In genomic region chr14:104387000-104387384, GRCh38 we compare ENCODE assay signal across 14 cellular contexts.
DNase-seq lines count a peak whose midpoint lies in the region; ATAC-seq and TF ChIP-seq lines count a peak whose summit lies in the region.
"Had no signal": no experiment of that assay in that cellular context is flagged by ENCODE, and none has a peak within 500 bp of the region (broad histone marks: within the 10 kb centered on the region; RNA-seq: fewer than 3 reads in every experiment).

No MANE protein-coding gene starts in this region.

- no peaks in the 10 kb centered on the region for H3K27me3 ChIP-seq in Karpas-422 (ENCODE audit: low read length)
- H3K27me3 ChIP-seq in endodermal cell (ENCODE audit: control insufficient read depth, insufficient read depth, low read length, poor library complexity, severe bottlenecking): no peaks in the 10 kb centered on the region

- peak overlapping the region; percentile 67 for H3K4me2 ChIP-seq in Karpas-422 (ENCODE audit: low read depth, low read length, poor library complexity, severe bottlenecking)

- 92 to 98% methylated on average over 4 to 8 of the region's 8 CpGs for WGBS in endodermal cell (ENCODE audit: insufficient coverage in 1 of 2, insufficient read length in 1 of 2), 2 experiments

- H3K4me3 Mint-ChIP-seq in activated naive CD4-positive, alpha-beta T cell treated with anti-CD3 and anti-CD28 coated beads for 36 hours: no peak overlapping the region
- no peak overlapping the region for H3K4me3 Mint-ChIP-seq in endodermal cell
- H3K4me3 Mint-ChIP-seq in stimulated activated naive B cell treated with anti-CD40 and anti-IgM and Interleukin-4, amounts not matched to agents 10 μg/mL and 1 μg/mL and 100 μg/mL, for 72 hours: peak overlapping the region; percentile 30 to 48
- H3K4me3 Mint-ChIP-seq: activated T-cell treated with anti-CD3 and anti-CD28 coated beads, Interleukin-2, amount 50 U/mL, for 4 hours had no signal

- H3K36me3 Mint-ChIP-seq in activated naive CD4-positive, alpha-beta T cell treated with anti-CD3 and anti-CD28 coated beads for 36 hours (ENCODE audit: low read depth): no peaks in the 10 kb centered on the region
- no peaks in the 10 kb centered on the region for H3K36me3 Mint-ChIP-seq in endodermal cell (ENCODE audit: low read depth)
- H3K36me3 Mint-ChIP-seq in stimulated activated naive B cell treated with anti-CD40 and anti-IgM and Interleukin-4, amounts not matched to agents 10 μg/mL and 1 μg/mL and 100 μg/mL, for 72 hours: no peaks in the 10 kb centered on the region

- 0 out of 2 replicates have a peak overlapping the region, but pooled peaks have one; percentile 50 for H2AFZ ChIP-seq in Karpas-422 (ENCODE audit: low read length)

- no peak overlapping the region for H3K27ac Mint-ChIP-seq in activated naive CD4-positive, alpha-beta T cell treated with anti-CD3 and anti-CD28 coated beads for 36 hours
- H3K27ac Mint-ChIP-seq in endodermal cell: no peak overlapping the region
- peak overlapping the region; percentile 42 for H3K27ac Mint-ChIP-seq in stimulated activated naive B cell treated with anti-CD40 and anti-IgM and Interleukin-4, amounts not matched to agents 10 μg/mL and 1 μg/mL and 100 μg/mL, for 72 hours

- H3K4me3 ChIP-seq in Karpas-422 (ENCODE audit: low read length) (peak overlapping the region; percentile 48; the same call in 1 of the 2 replicates), endodermal cell (ENCODE audit: low read length) (no peak overlapping the region)

- no peaks in the 10 kb centered on the region for H3K79me2 ChIP-seq in Karpas-422 (ENCODE audit: low read length)

- TF ChIP-seq CTCF in endodermal cell (conservative IDR thresholded peaks at IDR 0.05): no peak

- intact Hi-C loops in activated naive CD4-positive, alpha-beta T cell treated with anti-CD3 and anti-CD28 coated beads for 36 hours (cut with micrococcal nuclease): no loop called here

- H3K4me1 ChIP-seq in Karpas-422 (ENCODE audit: low read length): peaks cover 60% of the 10 kb centered on the region
- no peaks in the 10 kb centered on the region for H3K4me1 ChIP-seq in endodermal cell (ENCODE audit: control insufficient read depth, insufficient read depth, low read length)

- H3K9me3 Mint-ChIP-seq in activated naive CD4-positive, alpha-beta T cell treated with anti-CD3 and anti-CD28 coated beads for 36 hours: no peaks in the 10 kb centered on the region
- no peaks in the 10 kb centered on the region for H3K9me3 Mint-ChIP-seq in endodermal cell
- no peaks in the 10 kb centered on the region for H3K9me3 Mint-ChIP-seq in stimulated activated naive B cell treated with anti-CD40 and anti-IgM and Interleukin-4, amounts not matched to agents 10 μg/mL and 1 μg/mL and 100 μg/mL, for 72 hours
- H3K9me3 Mint-ChIP-seq: activated T-cell treated with anti-CD3 and anti-CD28 coated beads, Interleukin-2, amount 50 U/mL, for 4 hours had no signal

- no peaks in the 10 kb centered on the region for H3K9me2 ChIP-seq in Karpas-422 (replicated peaks; ENCODE audit: insufficient read depth, low read length)

- CTCF ChIA-PET in activated naive CD4-positive, alpha-beta T cell treated with anti-CD3 and anti-CD28 coated beads for 36 hours (lab: Charles Lee): no interaction called here

- peak overlapping the region; percentile 64 for H3K9ac ChIP-seq in Karpas-422 (ENCODE audit: low read length)
- H3K9ac ChIP-seq in endodermal cell (ENCODE audit: extremely low read depth, low read length, poor library complexity, severe bottlenecking): no peak overlapping the region

- H3K36me3 ChIP-seq in Karpas-422 (ENCODE audit: insufficient read depth, low read length) (no peaks in the 10 kb centered on the region), endodermal cell (ENCODE audit: control insufficient read depth, insufficient read depth, low read length) (no peaks in the 10 kb centered on the region)

- peak; percentile 85 to 86 for ATAC-seq in stimulated activated naive B cell treated with anti-CD40 and anti-IgM and Interleukin-4, amounts not matched to agents 10 μg/mL and 1 μg/mL and 100 μg/mL, for 72 hours (replicated peaks)
- ATAC-seq in GM18861 (IDR thresholded peaks at IDR 0.05; ENCODE audit: unreplicated experiment): no peak
- ATAC-seq in HG02852 (IDR thresholded peaks at IDR 0.05; ENCODE audit: unreplicated experiment): no peak
- ATAC-seq: activated CD4-positive, CD25-positive, alpha-beta regulatory T cell treated with anti-CD3 and anti-CD28 coated beads, Interleukin-2, amount 50 U/mL, for 24 hours; activated T-cell treated with anti-CD3 and anti-CD28 coated beads, Interleukin-2, amount 50 U/mL, for 4 hours had no signal

- no peaks in the 10 kb centered on the region for H3K9me3 ChIP-seq in Karpas-422 (ENCODE audit: low read length)
- no peaks in the 10 kb centered on the region for H3K9me3 ChIP-seq in endodermal cell (ENCODE audit: control insufficient read depth, low read length)

- peaks cover 30% of the 10 kb centered on the region for H3K4me1 Mint-ChIP-seq in activated naive CD4-positive, alpha-beta T cell treated with anti-CD3 and anti-CD28 coated beads for 36 hours (ENCODE audit: low read depth)
- H3K4me1 Mint-ChIP-seq in endodermal cell: peaks cover 17% of the 10 kb centered on the region
- H3K4me1 Mint-ChIP-seq in stimulated activated naive B cell treated with anti-CD40 and anti-IgM and Interleukin-4, amounts not matched to agents 10 μg/mL and 1 μg/mL and 100 μg/mL, for 72 hours: peaks cover 47 to 73% of the 10 kb centered on the region in 2 donors

- no peaks in the 10 kb centered on the region for H4K20me1 ChIP-seq in Karpas-422 (ENCODE audit: insufficient read depth, low read depth, low read length)

- peak; percentile 0 for DNase-seq in activated naive CD4-positive, alpha-beta T cell treated with Interleukin-2 at 50 U/mL for 16 hours
- no peak for DNase-seq in activated naive CD4-positive, alpha-beta T cell treated with anti-CD3 and anti-CD28 coated beads for 36 hours
- DNase-seq in Karpas-422: peak; percentile 64
- peak; percentile 23 for DNase-seq in endodermal cell
- peak; percentile 62 for DNase-seq in stimulated activated naive B cell treated with anti-CD40 and anti-IgM and Interleukin-4, amounts not matched to agents 10 μg/mL and 1 μg/mL and 100 μg/mL, for 72 hours
- DNase-seq in stimulated activated CD4-positive, alpha-beta T cell treated with anti-CD3 and anti-CD28 coated beads, Interleukin-4, amount 100 ng/mL, for 24 hours: no peak
- DNase-seq: activated T-cell treated with anti-CD3 and anti-CD28 coated beads, Interleukin-2, amount 50 U/mL, for 4 hours; cortex of kidney; NCI-H345; stimulated activated CD4-positive, alpha-beta T cell treated with anti-CD3 and anti-CD28 coated beads, Interleukin-12 subunit alpha, Interleukin-12 subunit beta, amount 100 ng/mL, for 4 hours; T-helper 1 cell had no signal

- H3K27me3 Mint-ChIP-seq in activated naive CD4-positive, alpha-beta T cell treated with anti-CD3 and anti-CD28 coated beads for 36 hours (ENCODE audit: low read depth): no peaks in the 10 kb centered on the region
- no peaks in the 10 kb centered on the region for H3K27me3 Mint-ChIP-seq in endodermal cell (ENCODE audit: insufficient read depth)
- H3K27me3 Mint-ChIP-seq in stimulated activated naive B cell treated with anti-CD40 and anti-IgM and Interleukin-4, amounts not matched to agents 10 μg/mL and 1 μg/mL and 100 μg/mL, for 72 hours: peaks cover 18 to 22% of the 10 kb centered on the region in 2 donors

- H3K27ac ChIP-seq in Karpas-422 (ENCODE audit: low read length) (peak overlapping the region; percentile 86), endodermal cell (ENCODE audit: low read depth, low read length) (no peak overlapping the region)

Comparison
In these comparisons a context has a peak if more than half of its experiments do, and no peak if none do; other contexts are left out.
1. DNase-seq: peak in activated naive CD4-positive, alpha-beta T cell treated with Interleukin-2 at 50 U/mL for 16 hours (single experiment), Karpas-422 (single experiment), endodermal cell (single experiment) and stimulated activated naive B cell treated with anti-CD40 and anti-IgM and Interleukin-4, amounts not matched to agents 10 μg/mL and 1 μg/mL and 100 μg/mL, for 72 hours (single experiment); none in activated naive CD4-positive, alpha-beta T cell treated with anti-CD3 and anti-CD28 coated beads for 36 hours (single experiment) and stimulated activated CD4-positive, alpha-beta T cell treated with anti-CD3 and anti-CD28 coated beads, Interleukin-4, amount 100 ng/mL, for 24 hours (single experiment).
2. H3K4me3 Mint-ChIP-seq: peak in stimulated activated naive B cell treated with anti-CD40 and anti-IgM and Interleukin-4, amounts not matched to agents 10 μg/mL and 1 μg/mL and 100 μg/mL, for 72 hours (2 of 2); none in activated naive CD4-positive, alpha-beta T cell treated with anti-CD3 and anti-CD28 coated beads for 36 hours (single experiment) and endodermal cell (single experiment).
3. ATAC-seq: peak in stimulated activated naive B cell treated with anti-CD40 and anti-IgM and Interleukin-4, amounts not matched to agents 10 μg/mL and 1 μg/mL and 100 μg/mL, for 72 hours (2 of 2); none in GM18861 (single experiment) and HG02852 (single experiment).